11 cellular contexts compared by ENCODE assay signal in the genomic region with DNA sequence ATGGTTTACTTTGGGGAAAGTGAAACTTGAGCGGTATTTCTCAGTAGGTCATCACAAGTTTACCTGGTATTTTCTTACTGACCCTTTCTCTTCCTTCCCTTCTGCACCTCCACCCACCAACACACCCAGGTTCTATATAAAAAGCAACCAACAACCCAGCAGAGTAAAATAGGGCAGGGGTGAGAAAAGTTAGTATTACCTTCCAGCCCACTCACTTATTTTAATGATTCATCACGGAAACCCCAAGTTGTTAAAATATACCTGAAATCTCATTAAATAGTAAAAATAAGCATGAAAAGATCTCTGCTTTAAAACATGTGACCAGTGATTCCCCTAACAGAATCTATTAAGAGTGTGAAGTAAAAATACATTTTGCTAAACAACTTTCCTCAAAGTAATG.
DNase-seq lines count a peak whose midpoint lies in the region; ATAC-seq lines count a peak whose summit lies in the region.
"Had no signal": no experiment of that assay in that cellular context is flagged by ENCODE, and none has a peak within 500 bp of the region (broad histone marks: within the 10 kb centered on the region; RNA-seq: fewer than 3 reads in every experiment).

No MANE protein-coding gene starts in this region.

- peak overlapping the region in 3 of 4 donors; percentile 52 to 76 (median 61) for H3K4me3 Mint-ChIP-seq in CD4-positive, CD25-positive, alpha-beta regulatory T cell

- H3K9me3 ChIP-seq in CD4-positive, CD25-positive, alpha-beta regulatory T cell (ENCODE audit: control insufficient read depth in 2 of 2, low read length in 2 of 2), result no peaks in the 10 kb centered on the region
- H3K9me3 ChIP-seq: BLaER1 had no signal

- no peak overlapping the region for H3K27ac ChIP-seq in CD4-positive, CD25-positive, alpha-beta regulatory T cell (ENCODE audit: insufficient read depth, low read length, poor library complexity, severe bottlenecking)
- H3K27ac ChIP-seq: BLaER1, brain microvascular endothelial cell had no signal

- ATAC-seq in CD4-positive, CD25-positive, alpha-beta regulatory T cell (ENCODE audit: low read depth in 2 of 2), result no peak
- ATAC-seq in GM18907 (IDR thresholded peaks at IDR 0.05; ENCODE audit: unreplicated experiment) (peak; percentile 92), HG02678 (IDR thresholded peaks at IDR 0.05; ENCODE audit: unreplicated experiment) (peak; percentile 91), HG03575 (IDR thresholded peaks at IDR 0.05; ENCODE audit: extremely low read depth, insufficient number of reproducible peaks, low FRiP score, unreplicated experiment) (peak; percentile 81)

- H3K36me3 Mint-ChIP-seq in CD4-positive, CD25-positive, alpha-beta regulatory T cell, result no peaks in the 10 kb centered on the region

- peak in 1 of 3 donors; percentile 23 for DNase-seq in CD4-positive, CD25-positive, alpha-beta regulatory T cell
- DNase-seq in SK-N-DZ (ENCODE audit: low spot score), result no peak
- no peak for DNase-seq in HPDE6-E6E7 (ENCODE audit: extremely low spot score)
- DNase-seq in mesenteric fat pad (ENCODE audit: low spot score), result no peak
- no peak for DNase-seq in glomerular visceral epithelial cell (ENCODE audit: extremely low spot score)
- DNase-seq: brain microvascular endothelial cell, NCI-H2081 had no signal

- H3K4me1 ChIP-seq in CD4-positive, CD25-positive, alpha-beta regulatory T cell (ENCODE audit: control insufficient read depth, insufficient read depth, low read length, poor library complexity, severe bottlenecking), result peaks cover 3% of the 10 kb centered on the region
- H3K4me1 ChIP-seq: BLaER1 had no signal

- H3K27me3 Mint-ChIP-seq in CD4-positive, CD25-positive, alpha-beta regulatory T cell, result no peaks in the 10 kb centered on the region

- H3K27me3 ChIP-seq in CD4-positive, CD25-positive, alpha-beta regulatory T cell (ENCODE audit: control insufficient read depth, insufficient read depth, low read length), result no peaks in the 10 kb centered on the region
- H3K27me3 ChIP-seq: BLaER1, brain microvascular endothelial cell had no signal

- peaks cover 0 to 25% (median 22%) of the 10 kb centered on the region in 4 donors for H3K4me1 Mint-ChIP-seq in CD4-positive, CD25-positive, alpha-beta regulatory T cell

- peak overlapping the region; percentile 51 for H3K4me3 ChIP-seq in CD4-positive, CD25-positive, alpha-beta regulatory T cell (ENCODE audit: low read depth, low read length)
- H3K4me3 ChIP-seq: BLaER1 had no signal

- no peaks in the 10 kb centered on the region for H3K9me3 Mint-ChIP-seq in CD4-positive, CD25-positive, alpha-beta regulatory T cell

- H3K27ac Mint-ChIP-seq in CD4-positive, CD25-positive, alpha-beta regulatory T cell, result no peak overlapping the region

- peaks cover 2% of the 10 kb centered on the region for H3K36me3 ChIP-seq in CD4-positive, CD25-positive, alpha-beta regulatory T cell (ENCODE audit: control insufficient read depth, insufficient read depth, low read length)
- H3K36me3 ChIP-seq: BLaER1, brain microvascular endothelial cell had no signal

Comparison
In these comparisons a context has a peak if more than half of its experiments do, and no peak if none do; other contexts are left out.
1. ATAC-seq: peak in GM18907 (single experiment), HG02678 (single experiment) and HG03575 (single experiment); none in CD4-positive, CD25-positive, alpha-beta regulatory T cell (0 of 2).